In the genomic region with DNA sequence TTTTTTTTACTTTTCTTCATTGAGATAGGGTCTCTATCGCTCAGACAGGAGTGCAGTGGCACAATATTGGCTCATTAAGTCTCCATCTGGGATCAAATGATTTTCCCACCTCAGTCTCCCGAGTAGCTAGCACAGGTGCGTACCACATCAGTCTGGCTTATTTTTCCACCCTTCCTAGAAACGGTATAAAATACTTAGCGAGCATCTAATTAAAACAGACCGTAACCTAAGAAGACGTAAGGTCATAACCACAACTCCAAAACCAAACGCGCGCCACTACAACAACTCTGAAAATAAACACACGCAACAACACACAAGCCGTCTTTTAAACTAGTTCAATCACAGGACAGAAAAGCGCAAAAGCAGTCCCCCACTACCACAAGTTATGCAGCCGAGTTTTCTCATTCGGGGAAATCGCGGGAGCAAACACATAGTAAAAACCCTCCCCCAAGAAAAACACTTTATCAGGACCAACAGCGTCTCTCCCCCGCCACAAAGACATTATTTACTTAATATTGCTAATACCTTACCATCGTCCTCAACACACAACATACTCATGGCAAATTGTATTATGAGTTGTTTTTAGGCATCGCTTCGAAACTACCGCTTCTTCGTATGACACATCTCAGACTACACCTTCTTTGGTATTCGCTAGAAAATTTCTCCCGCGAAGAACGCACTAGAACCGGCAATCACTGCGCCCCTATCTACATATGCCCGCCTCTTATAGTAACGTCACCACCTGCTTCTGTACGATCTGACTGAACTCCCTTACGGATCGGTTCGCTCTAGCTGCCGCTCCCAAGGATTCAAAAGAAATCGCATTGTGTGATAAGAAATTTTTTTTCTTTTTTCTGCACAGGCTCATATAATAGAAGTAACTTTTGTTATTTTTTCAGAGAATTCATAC, we compare ENCODE assay signal across 1 cellular context.
TF ChIP-seq lines count a peak whose summit lies in the region.

No MANE protein-coding gene starts in this region.

TF ChIP-seq in K562, 482 proteins besides CTCF, POLR2A, EP300 and RAD21 (continued from another document and continues in another):
- TF ChIP-seq, protein P1, sequence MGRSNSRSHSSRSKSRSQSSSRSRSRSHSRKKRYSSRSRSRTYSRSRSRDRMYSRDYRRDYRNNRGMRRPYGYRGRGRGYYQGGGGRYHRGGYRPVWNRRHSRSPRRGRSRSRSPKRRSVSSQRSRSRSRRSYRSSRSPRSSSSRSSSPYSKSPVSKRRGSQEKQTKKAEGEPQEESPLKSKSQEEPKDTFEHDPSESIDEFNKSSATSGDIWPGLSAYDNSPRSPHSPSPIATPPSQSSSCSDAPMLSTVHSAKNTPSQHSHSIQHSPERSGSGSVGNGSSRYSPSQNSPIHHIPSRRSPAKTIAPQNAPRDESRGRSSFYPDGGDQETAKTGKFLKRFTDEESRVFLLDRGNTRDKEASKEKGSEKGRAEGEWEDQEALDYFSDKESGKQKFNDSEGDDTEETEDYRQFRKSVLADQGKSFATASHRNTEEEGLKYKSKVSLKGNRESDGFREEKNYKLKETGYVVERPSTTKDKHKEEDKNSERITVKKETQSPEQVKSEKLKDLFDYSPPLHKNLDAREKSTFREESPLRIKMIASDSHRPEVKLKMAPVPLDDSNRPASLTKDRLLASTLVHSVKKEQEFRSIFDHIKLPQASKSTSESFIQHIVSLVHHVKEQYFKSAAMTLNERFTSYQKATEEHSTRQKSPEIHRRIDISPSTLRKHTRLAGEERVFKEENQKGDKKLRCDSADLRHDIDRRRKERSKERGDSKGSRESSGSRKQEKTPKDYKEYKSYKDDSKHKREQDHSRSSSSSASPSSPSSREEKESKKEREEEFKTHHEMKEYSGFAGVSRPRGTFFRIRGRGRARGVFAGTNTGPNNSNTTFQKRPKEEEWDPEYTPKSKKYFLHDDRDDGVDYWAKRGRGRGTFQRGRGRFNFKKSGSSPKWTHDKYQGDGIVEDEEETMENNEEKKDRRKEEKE (IDR thresholded peaks at IDR 0.05; ENCODE audit: borderline replicate concordance in 1 of 2, control insufficient read depth in 1 of 2, low read depth in 2 of 2, low read length in 1 of 2): peak in 1 of 2 experiments; percentile 100; a peak in 3 of 4 replicates
- TF ChIP-seq ATF7 (IDR thresholded peaks at IDR 0.05) (peak; percentile 96), JUN (IDR thresholded peaks at IDR 0.05; ENCODE audit: borderline replicate concordance, low read depth, low read length) (peak; percentile 71), JUN (CRISPR knock-in tag; IDR thresholded peaks at IDR 0.05; ENCODE audit: borderline replicate concordance) (peak; percentile 69; the same call in 1 of the 2 replicates), ZNF316 (IDR thresholded peaks at IDR 0.05) (peak; percentile 97), ZBTB17 (CRISPR knock-in tag; IDR thresholded peaks at IDR 0.05) (peak; percentile 98), GABPB1 (CRISPR knock-in tag; IDR thresholded peaks at IDR 0.05) (peak; percentile 87), GTF2F1 (IDR thresholded peaks at IDR 0.05; ENCODE audit: low read depth, low read length) (peak; percentile 100), SRF (CRISPR knock-in tag; IDR thresholded peaks at IDR 0.05) (peak; percentile 12 to 96; a peak in 3 of 4 replicates), NCOA6 (IDR thresholded peaks at IDR 0.05) (peak; percentile 83), CUX1 (CRISPR knock-in tag; IDR thresholded peaks at IDR 0.05) (no peak), IRF9 (tag; IDR thresholded peaks at IDR 0.05) (no peak), MEIS2 (IDR thresholded peaks at IDR 0.05; ENCODE audit: partially characterized antibody) (no peak), TAF7 (tag; IDR thresholded peaks at IDR 0.05) (no peak), TFAP4 (CRISPR knock-in tag; IDR thresholded peaks at IDR 0.05; ENCODE audit: borderline replicate concordance) (peak; percentile 10; the same call in 1 of the 2 replicates), RBM15 (IDR thresholded peaks at IDR 0.05; ENCODE audit: insufficient read depth, low read length) (no peak), ZNF41 (CRISPR knock-in tag; conservative IDR thresholded peaks at IDR 0.05) (peak; percentile 98), DDX20 (tag; IDR thresholded peaks at IDR 0.05; ENCODE audit: low read depth) (no peak), E2F1 (CRISPR knock-in tag; IDR thresholded peaks at IDR 0.05) (peak; percentile 99), USF1 (CRISPR knock-in tag; IDR thresholded peaks at IDR 0.05) (no peak), ZFP30 (CRISPR knock-in tag; IDR thresholded peaks at IDR 0.05; ENCODE audit: borderline replicate concordance) (peak; percentile 98; the same call in 1 of the 2 replicates), TCF15 (CRISPR knock-in tag; IDR thresholded peaks at IDR 0.05) (peak; percentile 81; the same call in 1 of the 2 replicates), ESRRB (CRISPR knock-in tag; IDR thresholded peaks at IDR 0.05; ENCODE audit: borderline replicate concordance) (peak; percentile 99), CTBP1 (IDR thresholded peaks at IDR 0.05; ENCODE audit: borderline replicate concordance) (no peak; the same call in 1 of the 2 replicates), SMARCE1 (IDR thresholded peaks at IDR 0.05) (no peak)
- TF ChIP-seq, protein P2, sequence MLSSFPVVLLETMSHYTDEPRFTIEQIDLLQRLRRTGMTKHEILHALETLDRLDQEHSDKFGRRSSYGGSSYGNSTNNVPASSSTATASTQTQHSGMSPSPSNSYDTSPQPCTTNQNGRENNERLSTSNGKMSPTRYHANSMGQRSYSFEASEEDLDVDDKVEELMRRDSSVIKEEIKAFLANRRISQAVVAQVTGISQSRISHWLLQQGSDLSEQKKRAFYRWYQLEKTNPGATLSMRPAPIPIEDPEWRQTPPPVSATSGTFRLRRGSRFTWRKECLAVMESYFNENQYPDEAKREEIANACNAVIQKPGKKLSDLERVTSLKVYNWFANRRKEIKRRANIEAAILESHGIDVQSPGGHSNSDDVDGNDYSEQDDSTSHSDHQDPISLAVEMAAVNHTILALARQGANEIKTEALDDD (IDR thresholded peaks at IDR 0.05): peak; percentile 92
- TF ChIP-seq, protein P3, sequence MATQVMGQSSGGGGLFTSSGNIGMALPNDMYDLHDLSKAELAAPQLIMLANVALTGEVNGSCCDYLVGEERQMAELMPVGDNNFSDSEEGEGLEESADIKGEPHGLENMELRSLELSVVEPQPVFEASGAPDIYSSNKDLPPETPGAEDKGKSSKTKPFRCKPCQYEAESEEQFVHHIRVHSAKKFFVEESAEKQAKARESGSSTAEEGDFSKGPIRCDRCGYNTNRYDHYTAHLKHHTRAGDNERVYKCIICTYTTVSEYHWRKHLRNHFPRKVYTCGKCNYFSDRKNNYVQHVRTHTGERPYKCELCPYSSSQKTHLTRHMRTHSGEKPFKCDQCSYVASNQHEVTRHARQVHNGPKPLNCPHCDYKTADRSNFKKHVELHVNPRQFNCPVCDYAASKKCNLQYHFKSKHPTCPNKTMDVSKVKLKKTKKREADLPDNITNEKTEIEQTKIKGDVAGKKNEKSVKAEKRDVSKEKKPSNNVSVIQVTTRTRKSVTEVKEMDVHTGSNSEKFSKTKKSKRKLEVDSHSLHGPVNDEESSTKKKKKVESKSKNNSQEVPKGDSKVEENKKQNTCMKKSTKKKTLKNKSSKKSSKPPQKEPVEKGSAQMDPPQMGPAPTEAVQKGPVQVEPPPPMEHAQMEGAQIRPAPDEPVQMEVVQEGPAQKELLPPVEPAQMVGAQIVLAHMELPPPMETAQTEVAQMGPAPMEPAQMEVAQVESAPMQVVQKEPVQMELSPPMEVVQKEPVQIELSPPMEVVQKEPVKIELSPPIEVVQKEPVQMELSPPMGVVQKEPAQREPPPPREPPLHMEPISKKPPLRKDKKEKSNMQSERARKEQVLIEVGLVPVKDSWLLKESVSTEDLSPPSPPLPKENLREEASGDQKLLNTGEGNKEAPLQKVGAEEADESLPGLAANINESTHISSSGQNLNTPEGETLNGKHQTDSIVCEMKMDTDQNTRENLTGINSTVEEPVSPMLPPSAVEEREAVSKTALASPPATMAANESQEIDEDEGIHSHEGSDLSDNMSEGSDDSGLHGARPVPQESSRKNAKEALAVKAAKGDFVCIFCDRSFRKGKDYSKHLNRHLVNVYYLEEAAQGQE (CRISPR knock-in tag; IDR thresholded peaks at IDR 0.05; ENCODE audit: low read depth): peak; percentile 80
- TF ChIP-seq, protein P4, sequence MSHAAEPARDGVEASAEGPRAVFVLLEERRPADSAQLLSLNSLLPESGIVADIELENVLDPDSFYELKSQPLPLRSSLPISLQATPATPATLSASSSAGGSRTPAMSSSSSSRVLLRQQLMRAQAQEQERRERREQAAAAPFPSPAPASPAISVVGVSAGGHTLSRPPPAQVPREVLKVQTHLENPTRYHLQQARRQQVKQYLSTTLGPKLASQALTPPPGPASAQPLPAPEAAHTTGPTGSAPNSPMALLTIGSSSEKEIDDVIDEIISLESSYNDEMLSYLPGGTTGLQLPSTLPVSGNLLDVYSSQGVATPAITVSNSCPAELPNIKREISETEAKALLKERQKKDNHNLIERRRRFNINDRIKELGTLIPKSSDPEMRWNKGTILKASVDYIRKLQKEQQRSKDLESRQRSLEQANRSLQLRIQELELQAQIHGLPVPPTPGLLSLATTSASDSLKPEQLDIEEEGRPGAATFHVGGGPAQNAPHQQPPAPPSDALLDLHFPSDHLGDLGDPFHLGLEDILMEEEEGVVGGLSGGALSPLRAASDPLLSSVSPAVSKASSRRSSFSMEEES (CRISPR knock-in tag; IDR thresholded peaks at IDR 0.05): peak; percentile 84
- TF ChIP-seq, protein P5, sequence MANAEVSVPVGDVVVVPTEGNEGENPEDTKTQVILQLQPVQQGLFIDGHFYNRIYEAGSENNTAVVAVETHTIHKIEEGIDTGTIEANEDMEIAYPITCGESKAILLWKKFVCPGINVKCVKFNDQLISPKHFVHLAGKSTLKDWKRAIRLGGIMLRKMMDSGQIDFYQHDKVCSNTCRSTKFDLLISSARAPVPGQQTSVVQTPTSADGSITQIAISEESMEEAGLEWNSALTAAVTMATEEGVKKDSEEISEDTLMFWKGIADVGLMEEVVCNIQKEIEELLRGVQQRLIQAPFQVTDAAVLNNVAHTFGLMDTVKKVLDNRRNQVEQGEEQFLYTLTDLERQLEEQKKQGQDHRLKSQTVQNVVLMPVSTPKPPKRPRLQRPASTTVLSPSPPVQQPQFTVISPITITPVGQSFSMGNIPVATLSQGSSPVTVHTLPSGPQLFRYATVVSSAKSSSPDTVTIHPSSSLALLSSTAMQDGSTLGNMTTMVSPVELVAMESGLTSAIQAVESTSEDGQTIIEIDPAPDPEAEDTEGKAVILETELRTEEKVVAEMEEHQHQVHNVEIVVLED (CRISPR knock-in tag; IDR thresholded peaks at IDR 0.05): peak; percentile 54
